9 cellular contexts compared by ENCODE assay signal in genomic region chr2:217942731-217943335, GRCh38. TPM values are rescaled to one million over a fixed set of nuclear protein-coding genes. Genes with fewer than 3 reads are reported as not detected.
DNase-seq lines count a peak whose midpoint lies in the region; ATAC-seq and TF ChIP-seq lines count a peak whose summit lies in the region.
"Had no signal": no experiment of that assay in that cellular context is flagged by ENCODE, and none has a peak within 500 bp of the region (broad histone marks: within the 10 kb centered on the region; RNA-seq: fewer than 3 reads in every experiment).

No MANE protein-coding gene starts in this region.

- no peaks in the 10 kb centered on the region for H3K36me3 Mint-ChIP-seq in CD8-positive, alpha-beta memory T cell

- H3K4me3 ChIP-seq in Loucy (ENCODE audit: low read length, poor library complexity, severe bottlenecking) = peak overlapping the region; percentile 56
- peak overlapping the region; percentile 45 to 88 (median 68) for H3K4me3 ChIP-seq in dorsolateral prefrontal cortex
- H3K4me3 ChIP-seq in lower lobe of right lung = peak overlapping the region; percentile 80
- peak overlapping the region; percentile 98 to 99 for H3K4me3 ChIP-seq in stomach smooth muscle (ENCODE audit: low read length in 2 of 2)
- H3K4me3 ChIP-seq in CD8-positive, alpha-beta memory T cell (ENCODE audit: low read length) = no peak overlapping the region

- H3K27ac ChIP-seq in dorsolateral prefrontal cortex (peak overlapping the region in 54 of 59 donors; percentile 12 to 91 (median 80)), lower lobe of right lung (peak overlapping the region; percentile 92), stomach smooth muscle (ENCODE audit: low read length) (peak overlapping the region; percentile 99)
- H3K27ac ChIP-seq in CD8-positive, alpha-beta memory T cell (ENCODE audit: low read depth, low read length) = no peak overlapping the region

- no peaks in the 10 kb centered on the region for H3K36me3 ChIP-seq in Loucy (ENCODE audit: insufficient read depth, low read length)
- peaks cover 8% of the 10 kb centered on the region for H3K36me3 ChIP-seq in lower lobe of right lung
- H3K36me3 ChIP-seq in stomach smooth muscle (ENCODE audit: control insufficient read depth in 2 of 2, insufficient read depth in 2 of 2, low read length in 2 of 2) = peaks cover 3 to 5% of the 10 kb centered on the region in 2 donors
- no peaks in the 10 kb centered on the region for H3K36me3 ChIP-seq in CD8-positive, alpha-beta memory T cell (ENCODE audit: insufficient read depth, low read length)

- H3K9ac ChIP-seq in Loucy (ENCODE audit: low read depth, low read length, poor library complexity, severe bottlenecking) (peak overlapping the region; percentile 45), stomach smooth muscle (ENCODE audit: low read length in 2 of 2) (peak overlapping the region; percentile 95 to 98)

- POLR2A ChIA-PET in CD8-positive, alpha-beta memory T cell (lab: Charles Lee) = no interaction called here

- no peaks in the 10 kb centered on the region for H3K79me2 ChIP-seq in Loucy (ENCODE audit: insufficient read depth, low read length)

- peaks cover 18 to 38% of the 10 kb centered on the region in 2 donors for H3K27me3 Mint-ChIP-seq in CD8-positive, alpha-beta memory T cell

- DNase-seq in dorsolateral prefrontal cortex = peak in 9 of 10 donors; percentile 59 to 85 (median 69)
- peak; percentile 30 for DNase-seq in lower lobe of right lung
- DNase-seq in activated CD4-positive, CD25-positive, alpha-beta regulatory T cell (lab: John Stamatoyannopoulos, UW) = no peak
- no peak for DNase-seq in erythroblast (lab: John Stamatoyannopoulos, UW)
- no peak for DNase-seq in OCI-M1 (lab: John Stamatoyannopoulos, UW)
- no peak for DNase-seq in CD8-positive, alpha-beta memory T cell

- H3K9me3 ChIP-seq in Loucy (ENCODE audit: insufficient read depth, low read depth, low read length) = no peaks in the 10 kb centered on the region
- no peaks in the 10 kb centered on the region for H3K9me3 ChIP-seq in lower lobe of right lung
- H3K9me3 ChIP-seq in stomach smooth muscle (ENCODE audit: control insufficient read depth in 2 of 2, low read length in 2 of 2) = no peaks in the 10 kb centered on the region
- no peaks in the 10 kb centered on the region for H3K9me3 ChIP-seq in CD8-positive, alpha-beta memory T cell (ENCODE audit: low read length)

- no peaks in the 10 kb centered on the region for H3K9me3 Mint-ChIP-seq in CD8-positive, alpha-beta memory T cell
- H3K9me3 Mint-ChIP-seq: central memory CD8-positive, alpha-beta T cell had no signal

- intact Hi-C loops in dorsolateral prefrontal cortex (cut with DNase I) = loop anchor here in 1 of 2 donors (5.0 kb wide), 2 partner anchors 36 to 56 kb away; no protein-coding TSS in a partner anchor
- intact Hi-C loops in lower lobe of right lung (cut with DNase I) = no loop called here

- CTCF ChIA-PET in CD8-positive, alpha-beta memory T cell (lab: Charles Lee) = no interaction called here

- no peaks in the 10 kb centered on the region for H4K20me1 ChIP-seq in Loucy (ENCODE audit: insufficient read depth, low read length, poor library complexity, severe bottlenecking)

- H3F3A ChIP-seq in Loucy (ENCODE audit: low read depth) = no peaks in the 10 kb centered on the region

- H3K4me1 ChIP-seq in Loucy (ENCODE audit: insufficient read depth, low read length, poor library complexity, severe bottlenecking) (peaks cover 36% of the 10 kb centered on the region), lower lobe of right lung (peaks cover 58% of the 10 kb centered on the region), stomach smooth muscle (ENCODE audit: control insufficient read depth, insufficient read depth, low read length) (peaks cover 90% of the 10 kb centered on the region)
- H3K4me1 ChIP-seq in CD8-positive, alpha-beta memory T cell (ENCODE audit: insufficient read depth, low read length) = no peaks in the 10 kb centered on the region

- no peak overlapping the region for H3K27ac Mint-ChIP-seq in CD8-positive, alpha-beta memory T cell

- peak overlapping the region; percentile 71 for H3K4me2 ChIP-seq in Loucy (ENCODE audit: low read depth, low read length, poor library complexity, severe bottlenecking)

- ATAC-seq in lower lobe of right lung = peak in 1 of 2 donors; percentile 0

- H3K4me1 Mint-ChIP-seq in CD8-positive, alpha-beta memory T cell = no peaks in the 10 kb centered on the region

- TF ChIP-seq POLR2A in erythroblast (IDR thresholded peaks at IDR 0.05; ENCODE audit: low read length) = no peak

- H3K9me2 ChIP-seq in Loucy (replicated peaks; ENCODE audit: low read depth, low read length) = no peaks in the 10 kb centered on the region

- no peak for TF ChIP-seq CTCF in Loucy (conservative IDR thresholded peaks at IDR 0.05; ENCODE audit: low read length)
- no peak for TF ChIP-seq CTCF in dorsolateral prefrontal cortex (IDR thresholded peaks at IDR 0.05 in 54 of 56, conservative IDR thresholded peaks at IDR 0.05 in 2 of 56; ENCODE audit: low read depth in 1 of 56, partially characterized antibody in 56 of 56)
- no peak for TF ChIP-seq CTCF in lower lobe of right lung (IDR thresholded peaks at IDR 0.05)

- H3K27me3 ChIP-seq in Loucy (ENCODE audit: insufficient read depth, low read length, poor library complexity, severe bottlenecking) (no peaks in the 10 kb centered on the region), dorsolateral prefrontal cortex (no peaks in the 10 kb centered on the region), lower lobe of right lung (ENCODE audit: low read depth) (no peaks in the 10 kb centered on the region), stomach smooth muscle (ENCODE audit: control insufficient read depth in 1 of 2, insufficient read depth in 2 of 2, low read length in 2 of 2) (no peaks in the 10 kb centered on the region)
- H3K27me3 ChIP-seq in CD8-positive, alpha-beta memory T cell (ENCODE audit: insufficient read depth, low read length, poor library complexity, severe bottlenecking) = no peaks in the 10 kb centered on the region

- no peak overlapping the region for H2AFZ ChIP-seq in Loucy (ENCODE audit: low read length)

- no peak overlapping the region for H3K4me3 Mint-ChIP-seq in CD8-positive, alpha-beta memory T cell
- H3K4me3 Mint-ChIP-seq: central memory CD8-positive, alpha-beta T cell had no signal

RNA-seq across cellular contexts. Expression of gene TNS1, which starts 60.0 kb away (rescaled TPM):
- 100 to 1,000 TPM in 88 of 120 experiments, 10 to 100 TPM in 32; 57.9 to 261 (median 120) TPM for total RNA-seq in dorsolateral prefrontal cortex
- 505 TPM for total RNA-seq in lower lobe of right lung
- total RNA-seq in CD8-positive, alpha-beta memory T cell = 1 to 10 TPM; 1.1 to 1.8 TPM
- polyA plus RNA-seq in CD8-positive, alpha-beta memory T cell = not detected

Comparison
In these comparisons a context has a peak if more than half of its experiments do, and no peak if none do; other contexts are left out.
1. DNase-seq: peak in dorsolateral prefrontal cortex (9 of 10) and lower lobe of right lung (single experiment); none in activated CD4-positive, CD25-positive, alpha-beta regulatory T cell (0 of 4), erythroblast (0 of 2), OCI-M1 (single experiment) and CD8-positive, alpha-beta memory T cell (0 of 5).
2. RNA of gene TNS1, which starts 60.0 kb away (total RNA-seq): 505 TPM in lower lobe of right lung (single experiment) and 57.9 to 261 TPM in dorsolateral prefrontal cortex; 1.1 to 1.8 TPM in CD8-positive, alpha-beta memory T cell; every median in the first group is over 10 times any median in the second.